ENCODE assay signal across 14 cellular contexts in the genomic region with DNA sequence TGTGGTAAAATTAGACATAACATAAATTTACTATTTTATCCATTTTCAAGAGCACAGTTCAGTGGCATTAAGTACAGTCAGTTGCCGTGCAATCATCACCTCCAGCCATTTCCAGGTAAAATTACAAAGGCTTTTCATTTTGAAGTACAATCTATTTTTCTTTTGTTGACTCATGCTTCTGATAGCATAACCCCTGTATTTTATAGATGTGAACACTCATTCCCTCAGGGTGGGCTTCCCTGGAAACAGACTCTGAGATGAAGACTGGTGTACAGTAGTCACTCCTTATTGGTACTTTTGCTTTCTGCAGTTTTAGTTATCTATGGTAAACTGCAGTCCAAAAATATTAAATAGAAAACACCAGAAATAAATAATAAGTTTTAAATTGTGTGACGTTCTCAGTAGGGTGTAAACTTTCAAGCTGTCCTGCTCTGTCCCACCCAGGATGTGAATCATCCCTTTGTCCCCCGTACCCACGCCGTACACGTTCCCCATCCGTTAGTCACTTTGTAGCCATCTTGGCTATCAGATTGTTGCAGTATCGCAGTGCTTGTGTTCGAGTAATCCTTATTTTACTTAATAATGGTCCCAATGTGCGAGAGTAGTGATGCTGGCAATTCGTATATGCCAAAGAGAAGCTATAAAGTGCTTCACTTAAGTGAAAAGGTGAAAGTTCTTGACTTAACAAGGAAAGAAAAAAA. TPM values are rescaled to one million over a fixed set of nuclear protein-coding genes. Genes with fewer than 3 reads are reported as not detected.
A peak's percentile ranks its signal among the peaks of the same experiment; 100 is the strongest.
DNase-seq lines count a peak whose midpoint lies in the region; TF ChIP-seq lines count a peak whose summit lies in the region.
"Had no signal": no experiment of that assay in that cellular context is flagged by ENCODE, and none has a peak within 500 bp of the region (broad histone marks: within the 10 kb centered on the region; RNA-seq: fewer than 3 reads in every experiment).

No MANE protein-coding gene starts in this region.

- TF ChIP-seq POLR2A in prostate gland (IDR thresholded peaks at IDR 0.05): no peak

- H3K9me3 ChIP-seq in prostate gland: no peaks in the 10 kb centered on the region

- WGBS in prostate gland: 81% methylated on average over 11 of the region's 11 CpGs

- intact Hi-C loops in prostate gland (cut with DNase I): no loop called here

- H3K27ac ChIP-seq in brain microvascular endothelial cell: peak overlapping the region; percentile 98
- no peak overlapping the region for H3K27ac ChIP-seq in prostate gland
- H3K27ac ChIP-seq: BLaER1 treated with 17β-estradiol and CSF1 and Interleukin-3, amounts not matched to agents 10 nM and 100 nM; GM23248 had no signal

- H3K27me3 ChIP-seq in brain microvascular endothelial cell (replicated peaks) (no peaks in the 10 kb centered on the region), prostate gland (replicated peaks; ENCODE audit: insufficient read depth) (no peaks in the 10 kb centered on the region)
- H3K27me3 ChIP-seq: BLaER1 treated with 17β-estradiol and CSF1 and Interleukin-3, amounts not matched to agents 10 nM and 100 nM had no signal

- DNase-seq in EL: peak; percentile 93
- DNase-seq in NCI-H2227 treated with DMSO at 0.1 percent for 48 hours (lab: John Stamatoyannopoulos, UW): peak; percentile 58
- peak; percentile 91 for DNase-seq in brain microvascular endothelial cell
- peak; percentile 44 for DNase-seq in medulla oblongata (ENCODE audit: extremely low spot score)
- DNase-seq in NCI-H526 (lab: John Stamatoyannopoulos, UW): no peak
- DNase-seq in prostate gland (ENCODE audit: low spot score): no peak
- no peak for DNase-seq in 8988T
- no peak for DNase-seq in effector CD4-positive, alpha-beta T cell
- DNase-seq: activated CD4-positive, alpha-beta memory T cell treated with anti-CD3 and anti-CD28 coated beads for 36 hours; activated effector memory CD4-positive, alpha-beta T cell treated with Interleukin-2 at 50 U/mL for 16 hours; RPMI8226; stimulated activated naive CD8-positive, alpha-beta T cell treated with anti-CD3 and anti-CD28 coated beads, Interleukin-15, amount 100 ng/mL, for 72 hours had no signal

- in situ Hi-C loops in brain microvascular endothelial cell (cut with HindIII; ENCODE audit: low pct_ligation_motif_present, low sequenced_read_pairs): no loop called here

- TF ChIP-seq CTCF in brain microvascular endothelial cell (IDR thresholded peaks at IDR 0.05; ENCODE audit: low read depth, low read length, missing control alignments) (no peak), prostate gland (IDR thresholded peaks at IDR 0.05) (no peak)

- H3K4me1 ChIP-seq in prostate gland (replicated peaks): no peaks in the 10 kb centered on the region

- no peaks in the 10 kb centered on the region for H3K36me3 ChIP-seq in brain microvascular endothelial cell (replicated peaks)
- no peaks in the 10 kb centered on the region for H3K36me3 ChIP-seq in prostate gland
- H3K36me3 ChIP-seq: BLaER1 treated with 17β-estradiol and CSF1 and Interleukin-3, amounts not matched to agents 10 nM and 100 nM had no signal

- H3K4me3 ChIP-seq in brain microvascular endothelial cell (ENCODE audit: low read depth, low read length): peak overlapping the region; percentile 27
- no peak overlapping the region for H3K4me3 ChIP-seq in prostate gland
- H3K4me3 ChIP-seq: BLaER1 treated with 17β-estradiol and CSF1 and Interleukin-3, amounts not matched to agents 10 nM and 100 nM; GM23248 had no signal

RNA-seq across cellular contexts. Expression of gene NAB1, which starts 41.1 kb away (rescaled TPM):
- 10 to 100 TPM; 36.6 to 48.6 TPM for total RNA-seq in prostate gland

Comparison
In these comparisons a context has a peak if more than half of its experiments do, and no peak if none do; other contexts are left out.
1. DNase-seq: peak in EL (single experiment), NCI-H2227 treated with DMSO at 0.1 percent for 48 hours (single experiment), brain microvascular endothelial cell (single experiment) and medulla oblongata (single experiment); none in NCI-H526 (0 of 2), prostate gland (single experiment), 8988T (single experiment) and effector CD4-positive, alpha-beta T cell (single experiment).